ENCODE assay signal across 1 cellular context in the genomic region with DNA sequence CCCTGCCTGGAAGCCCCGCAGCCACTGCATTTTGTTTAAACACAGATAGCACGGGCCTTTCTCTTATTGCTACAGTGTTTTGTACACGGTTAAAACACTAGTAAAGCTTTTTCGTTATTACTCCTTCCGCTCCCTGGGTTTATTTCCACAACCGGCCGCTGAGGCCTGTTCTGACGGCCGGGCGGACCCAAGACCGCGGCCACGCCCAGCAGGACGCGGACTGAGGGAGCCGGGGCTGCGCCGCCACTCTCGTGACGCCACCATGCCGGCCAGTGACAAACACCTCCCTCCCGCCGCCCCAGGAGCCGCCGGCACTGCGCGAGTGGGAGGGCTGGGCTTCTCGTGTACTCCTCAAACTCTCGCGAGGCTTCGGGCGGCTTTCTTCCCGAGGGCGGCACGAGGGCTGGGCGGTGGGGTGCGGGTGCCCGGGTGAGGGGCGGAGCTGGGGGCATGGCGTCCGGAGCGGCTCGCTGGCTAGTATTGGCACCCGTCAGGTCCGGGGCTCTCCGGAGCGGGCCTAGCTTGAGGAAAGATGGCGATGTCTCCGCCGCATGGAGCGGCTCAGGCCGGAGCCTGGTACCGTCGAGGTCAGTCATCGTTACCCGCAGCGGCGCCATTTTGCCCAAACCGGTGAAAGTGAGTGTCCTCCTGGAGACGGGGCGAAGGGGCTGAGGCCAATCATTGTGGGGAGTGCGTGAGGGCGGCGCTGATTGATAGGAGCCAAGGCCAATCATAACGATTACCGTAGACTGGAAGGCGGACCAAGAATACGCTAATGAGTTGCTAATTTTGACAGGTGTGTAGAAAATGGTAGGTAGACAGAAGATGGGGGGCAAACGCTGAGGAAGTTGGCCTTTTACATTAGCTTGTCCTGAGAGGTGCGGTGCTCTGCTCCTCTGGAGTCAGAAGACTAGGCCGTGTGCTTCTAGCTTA.
TF ChIP-seq lines count a peak whose summit lies in the region.

TSS of gene SMDT1 (plus strand) at position 382 of the 933 bp plus-strand sequence. CDS start at position 451, 69 bp downstream.

TF ChIP-seq in HEK293, 187 proteins besides CTCF, POLR2A, EP300 and RAD21 (continued from another document):
- no peak for TF ChIP-seq ZBTB44 (tag by site-specific recombination; IDR thresholded peaks at IDR 0.05)
